In genomic region chr4:61294001-61294400, GRCh38 we compare ENCODE assay signal across 23 cellular contexts.
DNase-seq lines count a peak whose midpoint lies in the region; TF ChIP-seq lines count a peak whose summit lies in the region.
"Had no signal": no experiment of that assay in that cellular context is flagged by ENCODE, and none has a peak within 500 bp of the region (broad histone marks: within the 10 kb centered on the region; RNA-seq: fewer than 3 reads in every experiment).

No MANE protein-coding gene starts in this region.

- no peak overlapping the region for H3K4me3 Mint-ChIP-seq in mesothelial cell of epicardium
- H3K4me3 Mint-ChIP-seq: activated CD8-positive, alpha-beta memory T cell treated with anti-CD3 and anti-CD28 coated beads, Interleukin-2, amount 10 ng/mL, durations not matched to agents 7 days and 5 days; activated T-cell treated with anti-CD3 and anti-CD28 coated beads, Interleukin-2, amount 50 U/mL, for 72 hours; brain; CD4-positive, CD25-positive, alpha-beta regulatory T cell; HFFc6; immature natural killer cell; stimulated activated naive CD8-positive, alpha-beta T cell treated with anti-CD3 and anti-CD28 coated beads, Interleukin-15, Interleukin-2, amounts not matched to agents 100 ng/mL and 50 ng/mL, for 24 hours had no signal

- no peaks in the 10 kb centered on the region for H3K36me3 Mint-ChIP-seq in mesothelial cell of epicardium
- H3K36me3 Mint-ChIP-seq: activated CD8-positive, alpha-beta memory T cell treated with anti-CD3 and anti-CD28 coated beads, Interleukin-2, amount 10 ng/mL, durations not matched to agents 7 days and 5 days; brain; CD4-positive, CD25-positive, alpha-beta regulatory T cell; immature natural killer cell had no signal

- TF ChIP-seq CTCF in mesothelial cell of epicardium (IDR thresholded peaks at IDR 0.05; ENCODE audit: unreplicated experiment): no peak

- no peaks in the 10 kb centered on the region for H3K27me3 Mint-ChIP-seq in mesothelial cell of epicardium (ENCODE audit: low read depth)
- H3K27me3 Mint-ChIP-seq: activated CD8-positive, alpha-beta memory T cell treated with anti-CD3 and anti-CD28 coated beads, Interleukin-2, amount 10 ng/mL, durations not matched to agents 7 days and 5 days; CD4-positive, CD25-positive, alpha-beta regulatory T cell; stimulated activated naive CD8-positive, alpha-beta T cell treated with anti-CD3 and anti-CD28 coated beads, Interleukin-15, Interleukin-2, amounts not matched to agents 100 ng/mL and 50 ng/mL, for 24 hours had no signal

- H3K27ac Mint-ChIP-seq in mesothelial cell of epicardium: no peak overlapping the region
- H3K27ac Mint-ChIP-seq: activated CD8-positive, alpha-beta memory T cell treated with anti-CD3 and anti-CD28 coated beads, Interleukin-2, amount 10 ng/mL, durations not matched to agents 7 days and 5 days; activated T-cell treated with anti-CD3 and anti-CD28 coated beads, Interleukin-2, amount 50 U/mL, for 72 hours; CD4-positive, CD25-positive, alpha-beta regulatory T cell; HFFc6; immature natural killer cell; stimulated activated naive CD8-positive, alpha-beta T cell treated with anti-CD3 and anti-CD28 coated beads, Interleukin-15, Interleukin-2, amounts not matched to agents 100 ng/mL and 50 ng/mL, for 24 hours had no signal

- H3K9me3 Mint-ChIP-seq in mesothelial cell of epicardium: no peaks in the 10 kb centered on the region
- H3K9me3 Mint-ChIP-seq: activated T-cell treated with anti-CD3 and anti-CD28 coated beads, Interleukin-2, amount 50 U/mL, for 72 hours; brain; stimulated activated naive CD8-positive, alpha-beta T cell treated with anti-CD3 and anti-CD28 coated beads, Interleukin-15, Interleukin-2, amounts not matched to agents 100 ng/mL and 50 ng/mL, for 24 hours had no signal

- peaks cover 20% of the 10 kb centered on the region for H3K4me1 Mint-ChIP-seq in mesothelial cell of epicardium
- H3K4me1 Mint-ChIP-seq: activated CD8-positive, alpha-beta memory T cell treated with anti-CD3 and anti-CD28 coated beads, Interleukin-2, amount 10 ng/mL, durations not matched to agents 7 days and 5 days; CD4-positive, CD25-positive, alpha-beta regulatory T cell; immature natural killer cell had no signal

- DNase-seq in NCI-H2227 (lab: John Stamatoyannopoulos, UW; ENCODE audit: unreplicated experiment) (peak; percentile 1), NCI-H2227 treated with DMSO at 0.1 percent for 48 hours (lab: John Stamatoyannopoulos, UW) (no peak), NCI-H2081 (lab: John Stamatoyannopoulos, UW) (peak; percentile 24 to 59), NCI-H774 (lab: John Stamatoyannopoulos, UW) (peak; percentile 22), pons (ENCODE audit: low spot score) (peak; percentile 74), retina (no peak), mesothelial cell of epicardium (ENCODE audit: low spot score in 2 of 2, unreplicated experiment in 2 of 2) (no peak), islet precursor cell (no peak)
- DNase-seq: activated CD8-positive, alpha-beta memory T cell treated with anti-CD3 and anti-CD28 coated beads, Interleukin-2, amount 10 ng/mL, durations not matched to agents 7 days and 5 days; activated naive CD4-positive, alpha-beta T cell; activated T-cell treated with anti-CD3 and anti-CD28 coated beads, Interleukin-2, amount 50 U/mL, for 72 hours; adrenal gland; CD4-positive, CD25-positive, alpha-beta regulatory T cell; GOT3; HFFc6; immature natural killer cell; NK-92 treated with Interleukin-12 subunit alpha and Interleukin-12 subunit beta, amount 100 ng/mL, for 24 hours; PC-9; psoas muscle; Right ventricle myocardium superior; T1000 had no signal

Comparison
In these comparisons a context has a peak if more than half of its experiments do, and no peak if none do; other contexts are left out.
1. DNase-seq: peak in NCI-H2227 (single experiment), NCI-H2081 (2 of 2), NCI-H774 (single experiment) and pons (single experiment); none in NCI-H2227 treated with DMSO at 0.1 percent for 48 hours (single experiment), retina (single experiment), mesothelial cell of epicardium (0 of 2) and islet precursor cell (single experiment).